In the genomic region with DNA sequence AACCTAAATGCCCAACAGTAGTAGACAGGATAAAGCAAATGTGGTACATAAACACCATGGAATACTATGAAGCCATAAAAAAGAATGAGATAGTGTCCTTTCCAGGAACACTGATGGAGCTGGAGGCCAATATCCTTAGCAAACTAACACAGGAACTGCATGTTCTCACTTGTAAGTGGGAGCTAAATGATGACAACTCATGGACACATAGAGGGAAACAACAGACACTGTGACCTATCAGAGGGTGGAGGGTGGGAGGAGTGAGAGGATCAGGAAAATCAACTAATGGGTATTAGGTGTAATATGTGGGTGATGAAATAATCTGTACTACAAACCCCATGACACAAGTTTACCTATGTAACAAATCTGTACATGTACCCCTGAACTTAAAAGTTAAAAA, we compare ENCODE assay signal across 24 cellular contexts.
"Had no signal": no experiment of that assay in that cellular context is flagged by ENCODE, and none has a peak within 500 bp of the region (broad histone marks: within the 10 kb centered on the region; RNA-seq: fewer than 3 reads in every experiment).

No MANE protein-coding gene starts in this region.

- H3K36me3 ChIP-seq: left lung, pancreas, prostate gland, right lobe of liver, tibial nerve, uterus had no signal

- H3K4me1 ChIP-seq: left lung, pancreas, prostate gland, right lobe of liver, tibial nerve, uterus had no signal

- ATAC-seq: left colon; left lung; naive thymus-derived CD8-positive, alpha-beta T cell; pancreas; right lobe of liver; stimulated activated memory B cell treated with anti-CD40 and anti-IgM and Interleukin-4, amounts not matched to agents 10 μg/mL and 1 μg/mL and 100 μg/mL, for 72 hours; stimulated activated naive CD8-positive, alpha-beta T cell treated with anti-CD3 and anti-CD28 coated beads, Interleukin-15, amount 100 ng/mL, for 72 hours had no signal

- FAIRE-seq: keratinocyte, pancreas had no signal

- DNase-seq: kidney glomerular epithelial cell; left colon; left lung; naive thymus-derived CD8-positive, alpha-beta T cell; nucleus accumbens; pancreas; posterior cingulate gyrus; retina; right lobe of liver; stimulated activated CD4-positive, alpha-beta T cell treated with anti-CD3 and anti-CD28 coated beads, Interleukin-1b, Interleukin-23, amount 100 ng/mL, for 48 hours; stimulated activated CD4-positive, alpha-beta T cell treated with anti-CD3 and anti-CD28 coated beads, Interleukin-2, amount 100 ng/mL, for 48 hours; stimulated activated CD4-positive, alpha-beta T cell treated with anti-CD3 and anti-CD28 coated beads, Interleukin-4, amount 100 ng/mL, for 4 hours; stimulated activated CD8-positive, alpha-beta memory T cell treated with anti-CD3 and anti-CD28 coated beads, Interleukin-4, amount 100 ng/mL, for 48 hours; stimulated activated naive CD4-positive, alpha-beta T cell treated with Interleukin-2 at 50 U/mL for 16 hours; stimulated activated naive CD8-positive, alpha-beta T cell treated with anti-CD3 and anti-CD28 coated beads, Interleukin-15, amount 100 ng/mL, for 72 hours; substantia nigra; uterus had no signal

- H3K4me3 ChIP-seq: hepatocyte, left lung, lung, pancreas, prostate gland, right lobe of liver, smooth muscle cell, tibial nerve, uterus had no signal

- H3K4me2 ChIP-seq: hepatocyte, smooth muscle cell had no signal

- H3K27me3 ChIP-seq: hepatocyte, left lung, pancreas, right lobe of liver, tibial nerve, uterus had no signal

- H3K9me3 ChIP-seq: left lung, pancreas, prostate gland, right lobe of liver, tibial nerve, uterus had no signal

- H3K27ac ChIP-seq: left lung, pancreas, prostate gland, right lobe of liver, tibial nerve, uterus had no signal
